In genomic region chr2:150482111-150482510, GRCh38 we compare ENCODE assay signal across 17 cellular contexts. TPM values are rescaled to one million over a fixed set of nuclear protein-coding genes. Genes with fewer than 3 reads are reported as not detected.
DNase-seq lines count a peak whose midpoint lies in the region; ATAC-seq, FAIRE-seq and TF ChIP-seq lines count a peak whose summit lies in the region.
"Had no signal": no experiment of that assay in that cellular context is flagged by ENCODE, and none has a peak within 500 bp of the region (broad histone marks: within the 10 kb centered on the region; RNA-seq: fewer than 3 reads in every experiment).

No MANE protein-coding gene starts in this region.

- H3K27ac ChIP-seq in gastroesophageal sphincter (peak overlapping the region; percentile 35 to 98 (median 75)), stomach (peak overlapping the region in 3 of 5 donors; percentile 11 to 96 (median 25))
- H3K27ac ChIP-seq: KMS-11 had no signal

- H3K4me3 Mint-ChIP-seq in WTC11, result no peak overlapping the region
- H3K4me3 Mint-ChIP-seq: activated naive CD8-positive, alpha-beta T cell treated with anti-CD3 and anti-CD28 coated beads, Interleukin-2, amount 50 U/mL, for 24 hours; CD4-positive, alpha-beta memory T cell had no signal

- in situ Hi-C loops in astrocyte of the spinal cord (cut with HindIII; ENCODE audit: low sequenced_read_pairs), result no loop called here

- TF ChIP-seq CTCF in astrocyte of the spinal cord (IDR thresholded peaks at IDR 0.05; ENCODE audit: low read depth, low read length) (no peak), gastroesophageal sphincter (IDR thresholded peaks at IDR 0.05) (no peak), stomach (IDR thresholded peaks at IDR 0.05) (no peak), WTC11 (IDR thresholded peaks at IDR 0.05) (no peak)

- DNase-seq in HCEC 1CT (peak; percentile 29), astrocyte of the spinal cord (ENCODE audit: low read depth, low spot score) (peak; percentile 22), stomach (no peak), GM12892 (ENCODE audit: insufficient read length) (no peak), WTC11 (ENCODE audit: low spot score) (no peak)
- DNase-seq: activated CD4-positive, alpha-beta T cell treated with anti-CD3 and anti-CD28 coated beads, Interleukin-2, amount 50 U/mL, for 1 hour; activated naive CD8-positive, alpha-beta T cell treated with anti-CD3 and anti-CD28 coated beads, Interleukin-2, amount 50 U/mL, for 24 hours; activated T-cell treated with anti-CD3 and anti-CD28 coated beads, Interleukin-2, amount 50 U/mL, for 1 hour; CD4-positive, alpha-beta memory T cell; NCI-H1417 treated with DMSO at 0.1 percent for 48 hours; SHP77 treated with DMSO at 0.1 percent for 48 hours; stimulated activated naive CD8-positive, alpha-beta T cell treated with anti-CD3 and anti-CD28 coated beads, Interleukin-15, Interleukin-2, amounts not matched to agents 100 U/mL and 50 U/mL, for 24 hours; T-helper 9 cell had no signal

- no peaks in the 10 kb centered on the region for H3K27me3 Mint-ChIP-seq in WTC11 (ENCODE audit: low read depth)

- FAIRE-seq in GM12892 (lab: Jason Lieb, UNC), result no peak

- peaks cover 78% of the 10 kb centered on the region for H3K4me1 Mint-ChIP-seq in WTC11

- H3K27ac Mint-ChIP-seq in WTC11, result no peak overlapping the region
- H3K27ac Mint-ChIP-seq: activated naive CD8-positive, alpha-beta T cell treated with anti-CD3 and anti-CD28 coated beads, Interleukin-2, amount 50 U/mL, for 24 hours; CD4-positive, alpha-beta memory T cell had no signal

- peaks cover 41 to 79% (median 52%) of the 10 kb centered on the region in 3 donors for H3K4me1 ChIP-seq in gastroesophageal sphincter
- peaks cover 29 to 75% (median 51%) of the 10 kb centered on the region in 4 donors for H3K4me1 ChIP-seq in stomach

- CTCF ChIA-PET in WTC11 (lab: Charles Lee), result no interaction called here

- TF ChIP-seq POLR2A in gastroesophageal sphincter (IDR thresholded peaks at IDR 0.05), result no peak
- no peak for TF ChIP-seq POLR2A in stomach (IDR thresholded peaks at IDR 0.05)
- no peak for TF ChIP-seq POLR2A in GM12892 (IDR thresholded peaks at IDR 0.05; ENCODE audit: low read depth, low read length)

- ATAC-seq in gastroesophageal sphincter (no peak), WTC11 (no peak), HG02571 (IDR thresholded peaks at IDR 0.05; ENCODE audit: unreplicated experiment) (no peak)
- ATAC-seq: activated naive CD8-positive, alpha-beta T cell treated with anti-CD3 and anti-CD28 coated beads, Interleukin-2, amount 50 U/mL, for 24 hours; esophagus mucosa; stimulated activated naive CD8-positive, alpha-beta T cell treated with anti-CD3 and anti-CD28 coated beads, Interleukin-15, Interleukin-2, amounts not matched to agents 100 U/mL and 50 U/mL, for 24 hours had no signal

- no peaks in the 10 kb centered on the region for H3K9me3 Mint-ChIP-seq in WTC11
- H3K9me3 Mint-ChIP-seq: activated naive CD8-positive, alpha-beta T cell treated with anti-CD3 and anti-CD28 coated beads, Interleukin-2, amount 50 U/mL, for 24 hours; CD4-positive, alpha-beta memory T cell had no signal

- H3K27me3 ChIP-seq in gastroesophageal sphincter (no peaks in the 10 kb centered on the region), stomach (peaks cover 0 to 21% (median 9%) of the 10 kb centered on the region in 3 donors)

- POLR2A ChIA-PET in WTC11 (lab: Charles Lee), result no interaction called here

- intact Hi-C loops in stomach (cut with DNase I; ENCODE audit: low total_unique reads), result no loop called here

- peaks cover 43% of the 10 kb centered on the region for H3K36me3 Mint-ChIP-seq in WTC11
- H3K36me3 Mint-ChIP-seq: CD4-positive, alpha-beta memory T cell had no signal

- no peaks in the 10 kb centered on the region for H3K9me3 ChIP-seq in gastroesophageal sphincter
- no peaks in the 10 kb centered on the region for H3K9me3 ChIP-seq in stomach

- no peak overlapping the region for H3K4me3 ChIP-seq in astrocyte of the spinal cord (ENCODE audit: low read depth, low read length)
- H3K4me3 ChIP-seq in gastroesophageal sphincter, result no peak overlapping the region
- no peak overlapping the region for H3K4me3 ChIP-seq in stomach

- H3K36me3 ChIP-seq in gastroesophageal sphincter (no peaks in the 10 kb centered on the region), stomach (no peaks in the 10 kb centered on the region)

- TF ChIP-seq EP300 in gastroesophageal sphincter (IDR thresholded peaks at IDR 0.05) (no peak), stomach (IDR thresholded peaks at IDR 0.05) (no peak)

TF ChIP-seq in WTC11, 78 proteins besides CTCF, POLR2A, EP300 and RAD21:
- TF ChIP-seq ETV6 (CRISPR knock-in tag; IDR thresholded peaks at IDR 0.05) (no peak), TEAD1 (CRISPR knock-in tag; IDR thresholded peaks at IDR 0.05) (no peak)

RNA-seq across cellular contexts. Expression of gene RND3, which starts 5.4 kb away (rescaled TPM):
- total RNA-seq in gastroesophageal sphincter (100 to 1,000 TPM in 2 of 4 donors, 10 to 100 TPM in 2; 31.0 to 154 (median 81.0) TPM), stomach (10 to 100 TPM; 10.3 to 58.2 (median 20.9) TPM), WTC11 (2021) (50.6 to 64.4 TPM (median 55.8 TPM) in 3 replicates)
- polyA plus RNA-seq in stomach, result 10 to 100 TPM; 29.5 to 34.1 (median 30.4) TPM
- 0.38 TPM for polyA plus RNA-seq in GM12892 (2012; ENCODE audit: missing spikeins)
- total RNA-seq: CD4-positive, alpha-beta memory T cell had no signal
- polyA plus RNA-seq: CD4-positive, alpha-beta memory T cell had no signal

Comparison
In these comparisons a context has a peak if more than half of its experiments do, and no peak if none do; other contexts are left out.
1. DNase-seq: peak in HCEC 1CT (single experiment) and astrocyte of the spinal cord (single experiment); none in stomach (single experiment), GM12892 (single experiment) and WTC11 (single experiment).